ENCODE assay signal across 28 cellular contexts in genomic region chr11:46159694-46160093, GRCh38. TPM values are rescaled to one million over a fixed set of nuclear protein-coding genes. Genes with fewer than 3 reads are reported as not detected.
A peak's percentile ranks its signal among the peaks of the same experiment; 100 is the strongest.
DNase-seq lines count a peak whose midpoint lies in the region; ATAC-seq and TF ChIP-seq lines count a peak whose summit lies in the region.
"Had no signal": no experiment of that assay in that cellular context is flagged by ENCODE, and none has a peak within 500 bp of the region (broad histone marks: within the 10 kb centered on the region; RNA-seq: fewer than 3 reads in every experiment).

No MANE protein-coding gene starts in this region.

- peak; percentile 11 for ATAC-seq in lung (ENCODE audit: insufficient read depth, low FRiP score)
- ATAC-seq in activated CD8-positive, alpha-beta T cell treated with anti-CD3 and anti-CD28 coated beads for 36 hours: no peak
- no peak for ATAC-seq in naive thymus-derived CD4-positive, alpha-beta T cell
- ATAC-seq: activated naive CD4-positive, alpha-beta T cell treated with anti-CD3 and anti-CD28 coated beads, Interleukin-2, amount 50 U/mL, for 72 hours; heart left ventricle; stimulated activated naive B cell treated with anti-CD40 and anti-IgM and Interleukin-4, amounts not matched to agents 10 μg/mL and 1 μg/mL and 100 μg/mL, for 72 hours had no signal

- peaks cover 12% of the 10 kb centered on the region for H3K27me3 Mint-ChIP-seq in Caco-2 (ENCODE audit: insufficient read depth, unreplicated experiment)
- H3K27me3 Mint-ChIP-seq in activated CD8-positive, alpha-beta T cell treated with anti-CD3 and anti-CD28 coated beads for 36 hours: peaks cover 33% of the 10 kb centered on the region
- peaks cover 34 to 40% (median 38%) of the 10 kb centered on the region in 5 donors for H3K27me3 Mint-ChIP-seq in naive thymus-derived CD4-positive, alpha-beta T cell
- peaks cover 32% of the 10 kb centered on the region for H3K27me3 Mint-ChIP-seq in HFFc6 (ENCODE audit: insufficient read depth)

- H3K36me3 Mint-ChIP-seq in Caco-2 (ENCODE audit: insufficient read depth, unreplicated experiment): no peaks in the 10 kb centered on the region
- no peaks in the 10 kb centered on the region for H3K36me3 Mint-ChIP-seq in activated CD8-positive, alpha-beta T cell treated with anti-CD3 and anti-CD28 coated beads for 36 hours (ENCODE audit: low read depth)
- H3K36me3 Mint-ChIP-seq in naive thymus-derived CD4-positive, alpha-beta T cell: peaks cover 0 to 6% (median 0%) of the 10 kb centered on the region in 5 donors
- no peaks in the 10 kb centered on the region for H3K36me3 Mint-ChIP-seq in HFFc6 (ENCODE audit: low read depth)
- H3K36me3 Mint-ChIP-seq: activated naive CD4-positive, alpha-beta T cell treated with anti-CD3 and anti-CD28 coated beads, Interleukin-2, amount 50 U/mL, for 72 hours; CD14-positive monocyte; memory B cell; stimulated activated naive B cell treated with anti-CD40 and anti-IgM and Interleukin-4, amounts not matched to agents 10 μg/mL and 1 μg/mL and 100 μg/mL, for 72 hours had no signal

- no peaks in the 10 kb centered on the region for H3K9me3 ChIP-seq in Caco-2
- no peaks in the 10 kb centered on the region for H3K9me3 ChIP-seq in lung (ENCODE audit: control insufficient read depth in 2 of 2, insufficient read depth in 1 of 2, low read length in 1 of 2)
- no peaks in the 10 kb centered on the region for H3K9me3 ChIP-seq in naive thymus-derived CD4-positive, alpha-beta T cell (ENCODE audit: control insufficient read depth in 2 of 3, low read length in 3 of 3)
- H3K9me3 ChIP-seq: heart left ventricle, pancreas, SJCRH30 had no signal

- POLR2A ChIA-PET in Caco-2 (lab: Charles Lee): no interaction called here
- POLR2A ChIA-PET in activated CD8-positive, alpha-beta T cell treated with anti-CD3 and anti-CD28 coated beads for 36 hours (lab: Charles Lee): no interaction called here
- POLR2A ChIA-PET in naive thymus-derived CD4-positive, alpha-beta T cell (lab: Charles Lee): no interaction called here

- CTCF ChIA-PET in Caco-2 (lab: Charles Lee): interaction anchor here (0.6 to 0.9 kb wide), 2 partner anchors 32 to 90 kb away, joined by 3 to 16 read pairs; no protein-coding TSS in a partner anchor
- CTCF ChIA-PET in activated CD8-positive, alpha-beta T cell treated with anti-CD3 and anti-CD28 coated beads for 36 hours (lab: Charles Lee): no interaction called here
- CTCF ChIA-PET in naive thymus-derived CD4-positive, alpha-beta T cell (lab: Charles Lee): no interaction called here

- H3K27ac ChIP-seq in epithelial cell of prostate: no peak overlapping the region
- H3K27ac ChIP-seq in lung (ENCODE audit: low read depth in 1 of 2, low read length in 1 of 2): no peak overlapping the region
- no peak overlapping the region for H3K27ac ChIP-seq in naive thymus-derived CD4-positive, alpha-beta T cell (ENCODE audit: low read depth, low read length)
- H3K27ac ChIP-seq: cardiac muscle cell, heart left ventricle, pancreas, SJCRH30 had no signal

- H3K4me3 ChIP-seq in Caco-2 (ENCODE audit: low read depth, low read length) (no peak overlapping the region), lung (no peak overlapping the region)
- H3K4me3 ChIP-seq in naive thymus-derived CD4-positive, alpha-beta T cell (ENCODE audit: low read length): no peak overlapping the region
- H3K4me3 ChIP-seq: cardiac muscle cell, heart left ventricle, pancreas, SJCRH30 had no signal

- intact Hi-C loops in Caco-2 (cut with micrococcal nuclease; ENCODE audit: unreplicated experiment): loop anchor here (1.0 kb wide), 1 partner anchor 32 kb away; no protein-coding TSS in a partner anchor
- intact Hi-C loops in activated CD8-positive, alpha-beta T cell treated with anti-CD3 and anti-CD28 coated beads for 36 hours (cut with micrococcal nuclease): no loop called here
- intact Hi-C loops in naive thymus-derived CD4-positive, alpha-beta T cell (cut with micrococcal nuclease): no loop called here

- H3K4me1 ChIP-seq in Caco-2: peaks cover 23% of the 10 kb centered on the region
- no peaks in the 10 kb centered on the region for H3K4me1 ChIP-seq in lung (ENCODE audit: control insufficient read depth in 2 of 2, insufficient read depth in 2 of 2, low read length in 2 of 2)
- no peaks in the 10 kb centered on the region for H3K4me1 ChIP-seq in naive thymus-derived CD4-positive, alpha-beta T cell (ENCODE audit: control insufficient read depth in 2 of 2, insufficient read depth in 2 of 2, low read length in 2 of 2)
- H3K4me1 ChIP-seq: heart left ventricle, pancreas, SJCRH30 had no signal

- WGBS in lung, 2 donors: 18 to 38% methylated on average over 2 of the region's 2 CpGs

- H3K27me3 ChIP-seq in Caco-2 (replicated peaks; ENCODE audit: control insufficient read depth, insufficient read depth, low read length) (no peaks in the 10 kb centered on the region), lung (ENCODE audit: control insufficient read depth, insufficient read depth) (no peaks in the 10 kb centered on the region)
- peaks cover 0 to 3% of the 10 kb centered on the region in 2 donors for H3K27me3 ChIP-seq in naive thymus-derived CD4-positive, alpha-beta T cell (ENCODE audit: control insufficient read depth in 2 of 2, insufficient read depth in 2 of 2, low read length in 2 of 2)
- H3K27me3 ChIP-seq: cardiac muscle cell, pancreas had no signal

- no TSS peak for BruUV-seq in Caco-2 (replicated peaks; lab: Mats Ljungman, UMichigan)

- DNase-seq in Caco-2 (peak; percentile 51 to 80), NCI-H226 (peak; percentile 14), epithelial cell of prostate (ENCODE audit: low read depth, low spot score) (peak; percentile 70), lung (ENCODE audit: low spot score) (no peak), cerebellar nuclear complex (lab: John Stamatoyannopoulos, UW) (no peak), HFFc6 (no peak)
- DNase-seq in activated CD8-positive, alpha-beta T cell treated with anti-CD3 and anti-CD28 coated beads for 36 hours: no peak
- DNase-seq in naive thymus-derived CD4-positive, alpha-beta T cell: no peak
- DNase-seq: activated CD4-positive, alpha-beta T cell treated with anti-CD3 and anti-CD28 coated beads for 1 hour; activated T-cell treated with anti-CD3 and anti-CD28 coated beads for 4 hours; anterior cingulate cortex; cortex of kidney; effector memory CD4-positive, alpha-beta T cell; foreskin fibroblast; GF-D8; heart left ventricle; kidney glomerular epithelial cell; NCI-H1105; pancreas; retina; SJCRH30; stimulated activated naive B cell treated with anti-CD40 and anti-IgM and Interleukin-4, amounts not matched to agents 10 μg/mL and 1 μg/mL and 100 μg/mL, for 72 hours; substantia nigra; SW 1271 had no signal

- no peak for TF ChIP-seq CTCF in Caco-2 (IDR thresholded peaks at IDR 0.05; ENCODE audit: insufficient read depth in 1 of 2, low read depth in 1 of 2, low read length in 1 of 2, severe bottlenecking in 1 of 2, unreplicated experiment in 1 of 2)
- no peak for TF ChIP-seq CTCF in lung (IDR thresholded peaks at IDR 0.05; ENCODE audit: control extremely low read depth, extremely low read depth)
- TF ChIP-seq CTCF in activated CD8-positive, alpha-beta T cell treated with anti-CD3 and anti-CD28 coated beads for 36 hours (IDR thresholded peaks at IDR 0.05): no peak
- TF ChIP-seq CTCF in HFFc6 (IDR thresholded peaks at IDR 0.05): no peak

- no peak overlapping the region for H3K27ac Mint-ChIP-seq in Caco-2 (ENCODE audit: unreplicated experiment)
- H3K27ac Mint-ChIP-seq in activated CD8-positive, alpha-beta T cell treated with anti-CD3 and anti-CD28 coated beads for 36 hours: no peak overlapping the region
- H3K27ac Mint-ChIP-seq in naive thymus-derived CD4-positive, alpha-beta T cell: no peak overlapping the region
- H3K27ac Mint-ChIP-seq in HFFc6: no peak overlapping the region
- H3K27ac Mint-ChIP-seq: activated naive CD4-positive, alpha-beta T cell treated with anti-CD3 and anti-CD28 coated beads, Interleukin-2, amount 50 U/mL, for 72 hours; CD14-positive monocyte; memory B cell; stimulated activated naive B cell treated with anti-CD40 and anti-IgM and Interleukin-4, amounts not matched to agents 10 μg/mL and 1 μg/mL and 100 μg/mL, for 72 hours had no signal

- peak overlapping the region; percentile 15 for H3K4me3 Mint-ChIP-seq in Caco-2 (ENCODE audit: unreplicated experiment)
- no peak overlapping the region for H3K4me3 Mint-ChIP-seq in activated CD8-positive, alpha-beta T cell treated with anti-CD3 and anti-CD28 coated beads for 36 hours
- H3K4me3 Mint-ChIP-seq in naive thymus-derived CD4-positive, alpha-beta T cell: no peak overlapping the region
- no peak overlapping the region for H3K4me3 Mint-ChIP-seq in HFFc6
- H3K4me3 Mint-ChIP-seq: memory B cell; stimulated activated naive B cell treated with anti-CD40 and anti-IgM and Interleukin-4, amounts not matched to agents 10 μg/mL and 1 μg/mL and 100 μg/mL, for 72 hours had no signal

- H3K36me3 ChIP-seq in Caco-2 (ENCODE audit: control insufficient read depth, insufficient read depth, low read length) (no peaks in the 10 kb centered on the region), lung (ENCODE audit: control insufficient read depth in 2 of 2, insufficient read depth in 2 of 2, low read length in 2 of 2) (no peaks in the 10 kb centered on the region)
- no peaks in the 10 kb centered on the region for H3K36me3 ChIP-seq in naive thymus-derived CD4-positive, alpha-beta T cell (ENCODE audit: control insufficient read depth in 2 of 3, insufficient read depth in 3 of 3, low read length in 3 of 3)
- H3K36me3 ChIP-seq: cardiac muscle cell, heart left ventricle, pancreas, SJCRH30 had no signal

- H3K9me3 Mint-ChIP-seq in Caco-2 (ENCODE audit: unreplicated experiment) (no peaks in the 10 kb centered on the region), HFFc6 (no peaks in the 10 kb centered on the region)
- H3K9me3 Mint-ChIP-seq in activated CD8-positive, alpha-beta T cell treated with anti-CD3 and anti-CD28 coated beads for 36 hours: no peaks in the 10 kb centered on the region
- H3K9me3 Mint-ChIP-seq in naive thymus-derived CD4-positive, alpha-beta T cell: peaks cover 0 to 2% (median 0%) of the 10 kb centered on the region in 11 donors
- H3K9me3 Mint-ChIP-seq: activated naive CD4-positive, alpha-beta T cell treated with anti-CD3 and anti-CD28 coated beads, Interleukin-2, amount 50 U/mL, for 72 hours; memory B cell; stimulated activated naive B cell treated with anti-CD40 and anti-IgM and Interleukin-4, amounts not matched to agents 10 μg/mL and 1 μg/mL and 100 μg/mL, for 72 hours had no signal

- peaks cover 17% of the 10 kb centered on the region for H3K4me1 Mint-ChIP-seq in Caco-2 (ENCODE audit: low read depth, unreplicated experiment)
- H3K4me1 Mint-ChIP-seq in activated CD8-positive, alpha-beta T cell treated with anti-CD3 and anti-CD28 coated beads for 36 hours (ENCODE audit: low read depth): peaks cover 3% of the 10 kb centered on the region
- H3K4me1 Mint-ChIP-seq in naive thymus-derived CD4-positive, alpha-beta T cell: no peaks in the 10 kb centered on the region
- H3K4me1 Mint-ChIP-seq in HFFc6 (ENCODE audit: low read depth): no peaks in the 10 kb centered on the region; the same call in 1 of the 2 replicates
- H3K4me1 Mint-ChIP-seq: CD14-positive monocyte; stimulated activated naive B cell treated with anti-CD40 and anti-IgM and Interleukin-4, amounts not matched to agents 10 μg/mL and 1 μg/mL and 100 μg/mL, for 72 hours had no signal

RNA-seq across cellular contexts. Expression of gene PHF21A, which starts 38.4 kb away (rescaled TPM):
- total RNA-seq in Caco-2 (2022): 20.0 and 21.8 TPM in 2 replicates
- total RNA-seq in lung: 10 to 100 TPM; 37.5 to 57.0 TPM
- 10 to 100 TPM; 16.2 to 22.4 TPM for polyA plus RNA-seq in lung
- total RNA-seq in activated CD8-positive, alpha-beta T cell treated with anti-CD3 and anti-CD28 coated beads for 36 hours: 10 to 100 TPM; 36.2 to 40.4 TPM
- total RNA-seq in naive thymus-derived CD4-positive, alpha-beta T cell: 10 to 100 TPM; 50.0 to 88.5 (median 56.6) TPM
- polyA plus RNA-seq in naive thymus-derived CD4-positive, alpha-beta T cell: 1 to 10 TPM; 7.2 to 7.8 TPM
- total RNA-seq in HFFc6 (2021; fragmentation: NEBNext Ultra II Directional; extraction: Animal tissue kit (Norgen Biotek cat#: 25700)): 10 to 100 TPM; 25.5 to 32.4 (median 26.2) TPM

Comparison
In these comparisons a context has a peak if more than half of its experiments do, and no peak if none do; other contexts are left out.
1. DNase-seq: peak in Caco-2 (2 of 2), NCI-H226 (single experiment) and epithelial cell of prostate (single experiment); none in lung (single experiment), activated CD8-positive, alpha-beta T cell treated with anti-CD3 and anti-CD28 coated beads for 36 hours (single experiment), naive thymus-derived CD4-positive, alpha-beta T cell (0 of 9), cerebellar nuclear complex (0 of 2) and HFFc6 (single experiment).